Comparison of ENCODE assay signal across 10 cellular contexts in genomic region chr12:81077329-81077685, GRCh38. TPM values are rescaled to one million over a fixed set of nuclear protein-coding genes. Genes with fewer than 3 reads are reported as not detected.
DNase-seq lines count a peak whose midpoint lies in the region; ATAC-seq and TF ChIP-seq lines count a peak whose summit lies in the region.
"Had no signal": no experiment of that assay in that cellular context is flagged by ENCODE, and none has a peak within 500 bp of the region (broad histone marks: within the 10 kb centered on the region; RNA-seq: fewer than 3 reads in every experiment).

No MANE protein-coding gene starts in this region.

- peaks cover 16% of the 10 kb centered on the region for H3K4me1 Mint-ChIP-seq in chondrocyte (ENCODE audit: low read depth)
- H3K4me1 Mint-ChIP-seq in activated naive CD4-positive, alpha-beta T cell treated with anti-CD3 and anti-CD28 coated beads, Interleukin-2, amount 10 ng/mL, durations not matched to agents 7 days and 5 days = no peaks in the 10 kb centered on the region
- H3K4me1 Mint-ChIP-seq: natural killer cell had no signal

- peak overlapping the region in 8 of 21 experiments; percentile 7 to 83 (median 69) for H3K27ac ChIP-seq in skin epidermis

- CTCF ChIA-PET in HEK293T (lab: Yijun Ruan, JAX) = no interaction called here
- CTCF ChIA-PET in activated naive CD4-positive, alpha-beta T cell treated with anti-CD3 and anti-CD28 coated beads, Interleukin-2, amount 10 ng/mL, durations not matched to agents 7 days and 5 days (lab: Charles Lee) = no interaction called here

- no peak overlapping the region for H3K27ac Mint-ChIP-seq in chondrocyte (ENCODE audit: unreplicated experiment)
- no peak overlapping the region for H3K27ac Mint-ChIP-seq in activated naive CD4-positive, alpha-beta T cell treated with anti-CD3 and anti-CD28 coated beads, Interleukin-2, amount 10 ng/mL, durations not matched to agents 7 days and 5 days
- H3K27ac Mint-ChIP-seq: natural killer cell had no signal

- H3K9me3 Mint-ChIP-seq in chondrocyte (ENCODE audit: low read depth) = no peaks in the 10 kb centered on the region
- no peaks in the 10 kb centered on the region for H3K9me3 Mint-ChIP-seq in activated naive CD4-positive, alpha-beta T cell treated with anti-CD3 and anti-CD28 coated beads, Interleukin-2, amount 10 ng/mL, durations not matched to agents 7 days and 5 days

- peak overlapping the region in 6 of 7 experiments; percentile 30 to 57 (median 43) for H3K4me3 ChIP-seq in skin epidermis

- H3K4me3 Mint-ChIP-seq in chondrocyte (ENCODE audit: unreplicated experiment) = peak overlapping the region; percentile 72
- no peak overlapping the region for H3K4me3 Mint-ChIP-seq in activated naive CD4-positive, alpha-beta T cell treated with anti-CD3 and anti-CD28 coated beads, Interleukin-2, amount 10 ng/mL, durations not matched to agents 7 days and 5 days
- H3K4me3 Mint-ChIP-seq: natural killer cell had no signal

- DNase-seq in HEK293T (ENCODE audit: extremely low spot score) (peak; percentile 30), chondrocyte (ENCODE audit: low spot score) (no peak), iris pigment epithelial cell (ENCODE audit: low read depth) (peak; percentile 47), dermis blood vessel endothelial cell (no peak), dedifferentiated amniotic fluid mesenchymal stem cell (ENCODE audit: extremely low spot score) (no peak)
- no peak for DNase-seq in activated naive CD4-positive, alpha-beta T cell treated with anti-CD3 and anti-CD28 coated beads, Interleukin-2, amount 10 ng/mL, durations not matched to agents 7 days and 5 days
- DNase-seq: natural killer cell had no signal

- ATAC-seq in GM18498 (IDR thresholded peaks at IDR 0.05; ENCODE audit: unreplicated experiment) = no peak
- ATAC-seq: natural killer cell, Panc1 had no signal

- POLR2A ChIA-PET in HEK293T (lab: Yijun Ruan, JAX) = no interaction called here

- no peak for TF ChIP-seq CTCF in chondrocyte (IDR thresholded peaks at IDR 0.05)

- no peaks in the 10 kb centered on the region for H3K36me3 Mint-ChIP-seq in chondrocyte (ENCODE audit: low read depth)
- H3K36me3 Mint-ChIP-seq in activated naive CD4-positive, alpha-beta T cell treated with anti-CD3 and anti-CD28 coated beads, Interleukin-2, amount 10 ng/mL, durations not matched to agents 7 days and 5 days = no peaks in the 10 kb centered on the region

- H3K27me3 Mint-ChIP-seq in chondrocyte (ENCODE audit: low read depth) = no peaks in the 10 kb centered on the region
- H3K27me3 Mint-ChIP-seq in activated naive CD4-positive, alpha-beta T cell treated with anti-CD3 and anti-CD28 coated beads, Interleukin-2, amount 10 ng/mL, durations not matched to agents 7 days and 5 days = peaks cover 15% of the 10 kb centered on the region

TF ChIP-seq in HEK293T, 16 proteins besides CTCF, POLR2A, EP300 and RAD21:
- no peak for TF ChIP-seq FOXA1 (IDR thresholded peaks at IDR 0.05)
- TF ChIP-seq PKNOX1 (IDR thresholded peaks at IDR 0.05) = peak; percentile 92
- no peak for TF ChIP-seq SP1 (IDR thresholded peaks at IDR 0.05)
- no peak for TF ChIP-seq NFRKB (IDR thresholded peaks at IDR 0.05)

RNA-seq across cellular contexts. Expression of gene ACSS3, which starts 0.6 kb away (rescaled TPM):
- total RNA-seq in chondrocyte (1.9 to 5.6 TPM (median 2.2 TPM) in 3 replicates), dermis blood vessel endothelial cell (0.37 and 1.0 TPM in 2 replicates)

Comparison
In these comparisons a context has a peak if more than half of its experiments do, and no peak if none do; other contexts are left out.
1. DNase-seq: peak in HEK293T (single experiment) and iris pigment epithelial cell (single experiment); none in chondrocyte (single experiment), activated naive CD4-positive, alpha-beta T cell treated with anti-CD3 and anti-CD28 coated beads, Interleukin-2, amount 10 ng/mL, durations not matched to agents 7 days and 5 days (single experiment), dermis blood vessel endothelial cell (single experiment) and dedifferentiated amniotic fluid mesenchymal stem cell (single experiment).